ENCODE assay signal across 3 cellular contexts in the genomic region with DNA sequence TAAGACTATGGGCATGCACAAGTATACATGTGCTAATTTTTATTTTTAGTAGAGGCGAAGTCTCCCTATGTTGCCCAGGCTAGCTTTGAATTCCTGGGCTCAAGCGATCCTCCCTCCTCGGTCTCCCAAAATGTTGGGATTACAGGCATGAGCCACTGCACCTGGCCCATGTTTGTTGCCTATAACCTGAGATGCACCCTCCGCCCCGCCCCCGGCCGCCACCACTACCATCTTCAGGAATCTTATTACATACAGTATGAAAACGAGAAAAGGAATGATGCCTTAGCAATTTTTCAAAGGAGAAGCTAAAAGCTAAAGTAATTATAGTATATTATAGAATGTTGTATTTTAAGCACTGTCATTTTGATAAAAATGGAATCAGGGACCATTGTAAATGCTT.
"Had no signal": no experiment of that assay in that cellular context is flagged by ENCODE, and none has a peak within 500 bp of the region (broad histone marks: within the 10 kb centered on the region; RNA-seq: fewer than 3 reads in every experiment).

No MANE protein-coding gene starts in this region.

- DNase-seq: IMR-90, KBM-7, KG1 had no signal
